In genomic region chr15:71194286-71194685, GRCh38 we compare ENCODE assay signal across 4 cellular contexts.
"Had no signal": no experiment of that assay in that cellular context is flagged by ENCODE, and none has a peak within 500 bp of the region (broad histone marks: within the 10 kb centered on the region; RNA-seq: fewer than 3 reads in every experiment).

No MANE protein-coding gene starts in this region.

- H3K4me3 ChIP-seq: GM23338 had no signal

- H3K9me3 Mint-ChIP-seq: GM23338, H9 had no signal

- H3K4me3 Mint-ChIP-seq: GM23338, H9 had no signal

- DNase-seq: H9, HCEC 1CT, IMR-90 had no signal

- ATAC-seq: GM23338 had no signal

- H3K27ac Mint-ChIP-seq: GM23338 had no signal
